ENCODE assay signal across 21 cellular contexts in genomic region chr11:94866231-94866827, GRCh38.
"Had no signal": no experiment of that assay in that cellular context is flagged by ENCODE, and none has a peak within 500 bp of the region (broad histone marks: within the 10 kb centered on the region; RNA-seq: fewer than 3 reads in every experiment).

No MANE protein-coding gene starts in this region.

- H3K27ac ChIP-seq: adrenal gland, cardiac muscle cell, epithelial cell of prostate, foreskin keratinocyte, hepatocyte, right atrium auricular region, vagina had no signal

- FAIRE-seq: islet of Langerhans had no signal

- H3K27ac Mint-ChIP-seq: activated naive CD4-positive, alpha-beta T cell treated with anti-CD3 and anti-CD28 coated beads, Interleukin-2, amount 50 U/mL, for 24 hours; effector memory CD8-positive, alpha-beta T cell; natural killer cell treated with Interleukin-12 subunit alpha and Interleukin-12 subunit beta and Interleukin-15 and Interleukin-18, amount 100 ng/mL, for 72 hours; stimulated activated naive CD8-positive, alpha-beta T cell treated with anti-CD3 and anti-CD28 coated beads, Interleukin-15, Interleukin-2, amounts not matched to agents 100 ng/mL and 50 ng/mL, for 24 hours had no signal

- H2AFZ ChIP-seq: hepatocyte had no signal

- H3K4me3 Mint-ChIP-seq: activated naive CD4-positive, alpha-beta T cell treated with anti-CD3 and anti-CD28 coated beads, Interleukin-2, amount 50 U/mL, for 24 hours; effector memory CD8-positive, alpha-beta T cell; natural killer cell treated with Interleukin-12 subunit alpha and Interleukin-12 subunit beta and Interleukin-15 and Interleukin-18, amount 100 ng/mL, for 72 hours; stimulated activated naive CD8-positive, alpha-beta T cell treated with anti-CD3 and anti-CD28 coated beads, Interleukin-15, Interleukin-2, amounts not matched to agents 100 ng/mL and 50 ng/mL, for 24 hours had no signal

- H3K4me1 Mint-ChIP-seq: activated naive CD4-positive, alpha-beta T cell treated with anti-CD3 and anti-CD28 coated beads, Interleukin-2, amount 50 U/mL, for 24 hours had no signal

- H3K36me3 ChIP-seq: cardiac muscle cell had no signal

- H3K79me2 ChIP-seq: hepatocyte had no signal

- DNase-seq: activated CD8-positive, alpha-beta memory T cell treated with anti-CD3 and anti-CD28 coated beads for 24 hours; activated CD8-positive, alpha-beta memory T cell treated with anti-CD3 and anti-CD28 coated beads, Interleukin-2, amount 50 U/mL, for 48 hours; activated effector memory CD4-positive, alpha-beta T cell treated with anti-CD3 and anti-CD28 coated beads, Interleukin-2, amount 50 U/mL, for 16 hours; activated T-cell treated with anti-CD3 and anti-CD28 coated beads, Interleukin-2, amount 50 U/mL, for 48 hours; adrenal gland; dermis blood vessel endothelial cell; effector memory CD8-positive, alpha-beta T cell; foreskin keratinocyte; left cardiac atrium; mesenchymal stem cell; T1000; trophoblast cell had no signal

- H3K4me3 ChIP-seq: adrenal gland, cardiac muscle cell, hepatocyte, right atrium auricular region, vagina had no signal

- H3K27me3 ChIP-seq: adrenal gland, foreskin keratinocyte, hepatocyte, right atrium auricular region, vagina had no signal

- H3K9me3 ChIP-seq: adrenal gland, right atrium auricular region, vagina had no signal

- H3K4me1 ChIP-seq: adrenal gland, foreskin keratinocyte, right atrium auricular region, vagina had no signal

- H3K9me3 Mint-ChIP-seq: activated naive CD4-positive, alpha-beta T cell treated with anti-CD3 and anti-CD28 coated beads, Interleukin-2, amount 50 U/mL, for 24 hours; effector memory CD8-positive, alpha-beta T cell; natural killer cell treated with Interleukin-12 subunit alpha and Interleukin-12 subunit beta and Interleukin-15 and Interleukin-18, amount 100 ng/mL, for 72 hours; stimulated activated naive CD8-positive, alpha-beta T cell treated with anti-CD3 and anti-CD28 coated beads, Interleukin-15, Interleukin-2, amounts not matched to agents 100 ng/mL and 50 ng/mL, for 24 hours had no signal

- H3K36me3 Mint-ChIP-seq: activated naive CD4-positive, alpha-beta T cell treated with anti-CD3 and anti-CD28 coated beads, Interleukin-2, amount 50 U/mL, for 24 hours; natural killer cell treated with Interleukin-12 subunit alpha and Interleukin-12 subunit beta and Interleukin-15 and Interleukin-18, amount 100 ng/mL, for 72 hours had no signal

- H3K27me3 Mint-ChIP-seq: natural killer cell treated with Interleukin-12 subunit alpha and Interleukin-12 subunit beta and Interleukin-15 and Interleukin-18, amount 100 ng/mL, for 72 hours; stimulated activated naive CD8-positive, alpha-beta T cell treated with anti-CD3 and anti-CD28 coated beads, Interleukin-15, Interleukin-2, amounts not matched to agents 100 ng/mL and 50 ng/mL, for 24 hours had no signal

- H3K4me2 ChIP-seq: hepatocyte had no signal

- ATAC-seq: effector memory CD8-positive, alpha-beta T cell; foreskin keratinocyte; left cardiac atrium had no signal
